10 cellular contexts compared by ENCODE assay signal in genomic region chr11:59857444-59858434, GRCh38. TPM values are rescaled to one million over a fixed set of nuclear protein-coding genes. Genes with fewer than 3 reads are reported as not detected.
A peak's percentile ranks its signal among the peaks of the same experiment; 100 is the strongest.
DNase-seq lines count a peak whose midpoint lies in the region; ATAC-seq and TF ChIP-seq lines count a peak whose summit lies in the region.
"Had no signal": no experiment of that assay in that cellular context is flagged by ENCODE, and none has a peak within 500 bp of the region (broad histone marks: within the 10 kb centered on the region; RNA-seq: fewer than 3 reads in every experiment).

No MANE protein-coding gene starts in this region.

- no peak for TF ChIP-seq CTCF in heart right ventricle (IDR thresholded peaks at IDR 0.05)

- no peaks in the 10 kb centered on the region for H3K9me3 Mint-ChIP-seq in activated CD4-positive, alpha-beta memory T cell treated with anti-CD3 and anti-CD28 coated beads for 36 hours

- H3K4me3 ChIP-seq in HUES48 (ENCODE audit: low read depth, low read length) (no peak overlapping the region), heart right ventricle (no peak overlapping the region)
- H3K4me3 ChIP-seq: psoas muscle had no signal

- H3K27me3 Mint-ChIP-seq in activated CD4-positive, alpha-beta memory T cell treated with anti-CD3 and anti-CD28 coated beads for 36 hours, result no peaks in the 10 kb centered on the region

- peak overlapping the region; percentile 80 for H3K27ac Mint-ChIP-seq in activated CD4-positive, alpha-beta memory T cell treated with anti-CD3 and anti-CD28 coated beads for 36 hours

- CTCF ChIA-PET in activated CD4-positive, alpha-beta memory T cell treated with anti-CD3 and anti-CD28 coated beads for 36 hours (lab: Charles Lee), result interaction anchor here (0.7 kb wide), 1 partner anchor 14 kb away, joined by 3 read pairs; no protein-coding TSS in a partner anchor

- POLR2A ChIA-PET in activated CD4-positive, alpha-beta memory T cell treated with anti-CD3 and anti-CD28 coated beads for 36 hours (lab: Charles Lee), result no interaction called here

- DNase-seq in DMS53 treated with DMSO at 0.1 percent for 48 hours (lab: John Stamatoyannopoulos, UW; ENCODE audit: unreplicated experiment) (peak; percentile 9), kidney glomerular epithelial cell (lab: John Stamatoyannopoulos, UW) (peak; percentile 32), SHP77 (lab: John Stamatoyannopoulos, UW) (no peak), heart right ventricle (no peak), RPMI8226 (no peak), mucosa of gallbladder (ENCODE audit: low spot score) (no peak)
- DNase-seq in activated CD4-positive, alpha-beta memory T cell treated with anti-CD3 and anti-CD28 coated beads for 36 hours, result peak; percentile 47
- DNase-seq: NCI-H510A, psoas muscle had no signal

- 65 to 76% methylated on average over 10 of the region's 10 CpGs for WGBS in heart right ventricle, 2 donors

- H3K36me3 ChIP-seq in HUES48 (ENCODE audit: control insufficient read depth, insufficient read depth, low read length) (no peaks in the 10 kb centered on the region), heart right ventricle (no peaks in the 10 kb centered on the region)

- H3K27ac ChIP-seq in HUES48 (ENCODE audit: low read depth, low read length), result peak overlapping the region; percentile 76
- no peak overlapping the region for H3K27ac ChIP-seq in heart right ventricle
- H3K27ac ChIP-seq: psoas muscle had no signal

- H3K27me3 ChIP-seq in HUES48 (ENCODE audit: control insufficient read depth, insufficient read depth, low read length) (no peaks in the 10 kb centered on the region), heart right ventricle (no peaks in the 10 kb centered on the region)

- peak overlapping the region; percentile 21 for H3K4me3 Mint-ChIP-seq in activated CD4-positive, alpha-beta memory T cell treated with anti-CD3 and anti-CD28 coated beads for 36 hours

- no peaks in the 10 kb centered on the region for H3K36me3 Mint-ChIP-seq in activated CD4-positive, alpha-beta memory T cell treated with anti-CD3 and anti-CD28 coated beads for 36 hours

- H3K4me1 ChIP-seq in HUES48 (ENCODE audit: control insufficient read depth, insufficient read depth, low read length) (peaks cover 12% of the 10 kb centered on the region; the same call in 1 of the 2 replicates), heart right ventricle (peaks cover 0 to 11% (median 0%) of the 10 kb centered on the region in 9 donors)
- H3K4me1 ChIP-seq: psoas muscle had no signal

- no peaks in the 10 kb centered on the region for H3K9me3 ChIP-seq in HUES48 (ENCODE audit: control insufficient read depth, insufficient read depth, low read length)
- no peaks in the 10 kb centered on the region for H3K9me3 ChIP-seq in heart right ventricle
- H3K9me3 ChIP-seq: psoas muscle had no signal

- intact Hi-C loops in activated CD4-positive, alpha-beta memory T cell treated with anti-CD3 and anti-CD28 coated beads for 36 hours (cut with micrococcal nuclease), result loop anchor here (1.0 to 5.0 kb wide), 2 partner anchors 8 to 295 kb away; no protein-coding TSS in a partner anchor
- intact Hi-C loops in heart right ventricle (cut with DNase I), result no loop called here

- peaks cover 29% of the 10 kb centered on the region for H3K4me1 Mint-ChIP-seq in activated CD4-positive, alpha-beta memory T cell treated with anti-CD3 and anti-CD28 coated beads for 36 hours (ENCODE audit: low read depth)

- no peak for ATAC-seq in heart right ventricle
- ATAC-seq: psoas muscle had no signal

- H3K9ac ChIP-seq in HUES48 (ENCODE audit: low read depth, low read length), result no peak overlapping the region

RNA-seq across cellular contexts. Expression of gene TCN1, which starts 8.5 kb away (rescaled TPM):
- not detected for total RNA-seq in activated CD4-positive, alpha-beta memory T cell treated with anti-CD3 and anti-CD28 coated beads for 36 hours
- total RNA-seq in heart right ventricle (1 to 10 TPM in 1 of 10 donors, under 1 TPM in 1, not detected in 8; 0.18 to 1.2 TPM), mucosa of gallbladder (39.4 TPM)
- under 1 TPM in 1 of 2 donors, not detected in 1; 0.32 TPM for polyA plus RNA-seq in heart right ventricle
- polyA plus RNA-seq: psoas muscle had no signal

RNA-seq across cellular contexts. Expression of gene CBLIF, which starts 12.4 kb away (rescaled TPM):
- not detected for total RNA-seq in activated CD4-positive, alpha-beta memory T cell treated with anti-CD3 and anti-CD28 coated beads for 36 hours
- total RNA-seq in heart right ventricle, result not detected
- polyA plus RNA-seq in heart right ventricle, result not detected
- not detected for total RNA-seq in mucosa of gallbladder
- total RNA-seq: psoas muscle had no signal

RNA-seq across cellular contexts. Expression of gene OOSP3, which starts 20.8 kb away (rescaled TPM):
- not detected for total RNA-seq in activated CD4-positive, alpha-beta memory T cell treated with anti-CD3 and anti-CD28 coated beads for 36 hours
- total RNA-seq in heart right ventricle (not detected), mucosa of gallbladder (not detected)
- not detected for polyA plus RNA-seq in heart right ventricle
- total RNA-seq: psoas muscle had no signal
- polyA plus RNA-seq: psoas muscle had no signal

RNA-seq across cellular contexts. Expression of gene MRPL16, which starts 47.2 kb away (rescaled TPM):
- total RNA-seq in activated CD4-positive, alpha-beta memory T cell treated with anti-CD3 and anti-CD28 coated beads for 36 hours, result 10 to 100 TPM; 80.2 to 80.5 TPM
- total RNA-seq in heart right ventricle (100 to 1,000 TPM in 1 of 10 donors, 10 to 100 TPM in 9; 69.9 to 108 (median 89.8) TPM), mucosa of gallbladder (34.7 TPM)
- polyA plus RNA-seq in heart right ventricle, result 10 to 100 TPM; 70.0 to 86.5 TPM

Comparison
In these comparisons a context has a peak if more than half of its experiments do, and no peak if none do; other contexts are left out.
1. DNase-seq: peak in DMS53 treated with DMSO at 0.1 percent for 48 hours (single experiment), activated CD4-positive, alpha-beta memory T cell treated with anti-CD3 and anti-CD28 coated beads for 36 hours (single experiment) and kidney glomerular epithelial cell (single experiment); none in SHP77 (0 of 2), heart right ventricle (0 of 2), RPMI8226 (single experiment) and mucosa of gallbladder (single experiment).
2. RNA of gene TCN1, which starts 8.5 kb away (total RNA-seq): 39.4 TPM in mucosa of gallbladder (single experiment); not detected in activated CD4-positive, alpha-beta memory T cell treated with anti-CD3 and anti-CD28 coated beads for 36 hours and 0.18 to 1.2 TPM in heart right ventricle; every median in the first group is over 10 times any median in the second.